1 cellular context compared by ENCODE assay signal in the genomic region with DNA sequence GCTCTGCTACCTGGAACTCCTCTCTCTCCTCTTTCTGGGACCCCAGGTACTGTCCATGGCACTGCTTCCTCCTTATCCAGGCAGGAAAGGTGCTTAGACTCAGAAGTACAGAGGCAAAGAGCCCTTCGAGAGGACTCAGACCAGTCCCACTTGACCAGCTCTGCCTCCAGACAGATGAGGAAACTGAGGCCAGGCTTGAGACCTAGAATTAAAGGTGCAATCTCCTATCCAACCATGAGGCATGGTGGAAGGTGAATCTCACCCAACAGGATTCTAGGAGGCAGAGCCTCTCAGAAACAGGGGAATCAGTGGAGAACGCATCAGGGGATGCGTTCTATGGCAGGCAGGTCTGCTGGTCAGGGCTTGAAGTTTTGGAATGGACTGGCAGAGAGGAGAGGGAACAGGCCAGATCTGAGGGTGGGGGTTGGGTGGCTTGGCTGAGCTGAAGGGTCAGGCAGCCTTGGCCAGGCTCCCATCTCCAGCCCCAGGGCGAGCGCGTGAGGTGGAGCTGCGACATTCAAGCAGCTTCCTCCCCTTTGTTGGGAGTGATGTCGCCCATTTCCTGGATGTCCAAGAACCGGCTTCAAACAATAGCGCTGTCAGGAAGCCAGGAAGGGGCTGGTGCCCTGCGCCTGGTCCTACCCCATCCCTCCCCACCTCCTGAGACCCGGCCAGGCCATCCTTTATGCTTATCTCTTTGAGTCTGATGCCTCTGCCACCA.
TF ChIP-seq lines count a peak whose summit lies in the region.

No MANE protein-coding gene starts in this region.

TF ChIP-seq in GM23338, 12 proteins besides CTCF, POLR2A, EP300 and RAD21:
- TF ChIP-seq POLR2AphosphoS5 (IDR thresholded peaks at IDR 0.05; ENCODE audit: low read depth) = no peak
- 0 out of 2 replicates have a peak, but pooled peaks have one; percentile 13 for TF ChIP-seq NANOG (IDR thresholded peaks at IDR 0.05; ENCODE audit: borderline replicate concordance)
- TF ChIP-seq ZNF114 (CRISPR knock-in tag; IDR thresholded peaks at IDR 0.05) = no peak
- TF ChIP-seq CREB1 (CRISPR knock-in tag; IDR thresholded peaks at IDR 0.05; ENCODE audit: low read depth) = no peak
